Comparison of ENCODE assay signal across 1 cellular context in genomic region chr20:51489611-51490010, GRCh38.
TF ChIP-seq lines count a peak whose summit lies in the region.

No MANE protein-coding gene starts in this region.

TF ChIP-seq in HepG2, 621 proteins besides CTCF, POLR2A, EP300 and RAD21:
- TF ChIP-seq CBX5 (CRISPR knock-in tag; IDR thresholded peaks at IDR 0.05; ENCODE audit: borderline replicate concordance) (no peak), ZNF605 (CRISPR knock-in tag; IDR thresholded peaks at IDR 0.05) (no peak), SKI (IDR thresholded peaks at IDR 0.05; ENCODE audit: partially characterized antibody) (no peak), ZNF687 (CRISPR knock-in tag; IDR thresholded peaks at IDR 0.05) (no peak), ADNP (CRISPR knock-in tag; IDR thresholded peaks at IDR 0.05) (no peak), ZBTB49 (CRISPR knock-in tag; IDR thresholded peaks at IDR 0.05; ENCODE audit: borderline replicate concordance) (no peak), ZNF547 (CRISPR knock-in tag; IDR thresholded peaks at IDR 0.05) (no peak), ZBED4 (CRISPR knock-in tag; IDR thresholded peaks at IDR 0.05; ENCODE audit: borderline replicate concordance) (no peak), ZNF549 (CRISPR knock-in tag; IDR thresholded peaks at IDR 0.05) (no peak), NCOA5 (CRISPR knock-in tag; IDR thresholded peaks at IDR 0.05) (no peak), SNAPC4 (CRISPR knock-in tag; IDR thresholded peaks at IDR 0.05) (no peak), ZNF777 (CRISPR knock-in tag; IDR thresholded peaks at IDR 0.05) (no peak), ZNF619 (CRISPR knock-in tag; IDR thresholded peaks at IDR 0.05) (no peak)
